8 cellular contexts compared by ENCODE assay signal in the genomic region with DNA sequence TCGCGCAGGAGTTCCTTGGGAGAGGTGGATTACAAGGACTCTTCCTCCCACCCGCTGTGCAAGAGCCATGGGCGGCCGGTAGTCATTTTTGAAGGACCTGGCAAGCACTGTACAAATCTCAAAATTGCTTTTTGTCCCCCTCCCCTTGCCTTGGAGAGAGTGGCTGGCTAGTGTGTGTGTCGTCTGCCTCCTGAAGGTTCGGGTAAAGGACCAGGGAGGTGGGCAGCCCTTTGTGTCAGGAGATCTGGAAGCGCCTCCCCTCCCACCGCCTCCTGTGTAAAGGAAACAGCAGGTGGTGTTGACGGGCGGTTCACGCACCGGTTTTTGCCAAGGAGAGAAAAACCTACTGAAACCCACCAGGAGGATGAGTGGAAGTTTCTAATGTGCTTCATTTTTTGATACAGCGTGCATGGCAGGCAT. TPM values are rescaled to one million over a fixed set of nuclear protein-coding genes. Genes with fewer than 3 reads are reported as not detected.
DNase-seq lines count a peak whose midpoint lies in the region; ATAC-seq and TF ChIP-seq lines count a peak whose summit lies in the region.

No MANE protein-coding gene starts in this region.

- H3K36me3 ChIP-seq in mucosa of rectum (ENCODE audit: control insufficient read depth in 2 of 2, insufficient read depth in 2 of 2, low read length in 2 of 2): no peaks in the 10 kb centered on the region

- H3K9ac ChIP-seq in mucosa of rectum (ENCODE audit: low read depth in 1 of 2, low read length in 2 of 2): peak overlapping the region; percentile 89 to 97

- H3K4me3 ChIP-seq in mucosa of rectum (ENCODE audit: low read length in 2 of 2): peak overlapping the region; percentile 87 to 90

- peak overlapping the region in 4 of 5 experiments; percentile 81 to 96 (median 92) for H3K27ac Mint-ChIP-seq in brain

- H3K4me1 Mint-ChIP-seq in brain: peaks cover 56% of the 10 kb centered on the region

- H3K27me3 ChIP-seq in mucosa of rectum (ENCODE audit: control insufficient read depth in 2 of 2, insufficient read depth in 2 of 2, low read length in 2 of 2): no peaks in the 10 kb centered on the region

- H3K36me3 Mint-ChIP-seq in brain: peaks cover 7% of the 10 kb centered on the region

- TF ChIP-seq CTCF in brain (conservative IDR thresholded peaks at IDR 0.05): no peak

- H3K4me1 ChIP-seq in mucosa of rectum (ENCODE audit: control insufficient read depth in 2 of 2, insufficient read depth in 2 of 2, low read length in 2 of 2): peaks cover 25 to 47% of the 10 kb centered on the region in 2 donors

- peak overlapping the region; percentile 95 to 96 for H3K27ac ChIP-seq in mucosa of rectum (ENCODE audit: low read depth in 2 of 2, low read length in 2 of 2)

- peaks cover 9% of the 10 kb centered on the region for H3K27me3 Mint-ChIP-seq in brain

- H3K9me3 Mint-ChIP-seq in brain: peaks cover 0 to 2% (median 0%) of the 10 kb centered on the region in 5 experiments

- H3K4me3 Mint-ChIP-seq in brain: peak overlapping the region; percentile 90 to 97 (median 95)

- no peaks in the 10 kb centered on the region for H3K9me3 ChIP-seq in mucosa of rectum (ENCODE audit: control insufficient read depth in 2 of 2, low read length in 2 of 2)

- ATAC-seq in HG02970 (IDR thresholded peaks at IDR 0.05; ENCODE audit: low FRiP score, unreplicated experiment): no peak

- DNase-seq in DMS79 treated with DMSO at 0.1 percent for 48 hours (lab: John Stamatoyannopoulos, UW) (peak; percentile 39), NAMALWA (ENCODE audit: low spot score) (peak; percentile 28), NOMO-1 treated with dmso at 0.1 percent for 144 hours (lab: John Stamatoyannopoulos, UW; ENCODE audit: unreplicated experiment) (no peak), NCI-H128 (lab: John Stamatoyannopoulos, UW; ENCODE audit: unreplicated experiment) (no peak), AML-193 (lab: John Stamatoyannopoulos, UW) (no peak)

RNA-seq across cellular contexts. Expression of a gene that starts 1.2 kb away (rescaled TPM):
- polyA plus RNA-seq in brain (ENCODE audit: insufficient read depth, low read depth, low replicate concordance): 56.9 TPM

RNA-seq across cellular contexts. Expression of a gene that starts 51.2 kb away (rescaled TPM):
- polyA plus RNA-seq in brain (ENCODE audit: insufficient read depth, low read depth, low replicate concordance): 125 TPM

Comparison
In these comparisons a context has a peak if more than half of its experiments do, and no peak if none do; other contexts are left out.
1. DNase-seq: peak in DMS79 treated with DMSO at 0.1 percent for 48 hours (single experiment) and NAMALWA (single experiment); none in NOMO-1 treated with dmso at 0.1 percent for 144 hours (single experiment), NCI-H128 (single experiment) and AML-193 (0 of 2).